Comparison of ENCODE assay signal across 1 cellular context in genomic region chr22:37254867-37255233, GRCh38.
A peak's percentile ranks its signal among the peaks of the same experiment; 100 is the strongest.
TF ChIP-seq lines count a peak whose summit lies in the region.

No MANE protein-coding gene starts in this region.

TF ChIP-seq in endothelial cell of umbilical vein, 7 proteins besides CTCF, POLR2A, EP300 and RAD21:
- TF ChIP-seq MYC (IDR thresholded peaks at IDR 0.05; ENCODE audit: low read depth, low read length) (no peak), FOS (IDR thresholded peaks at IDR 0.05; ENCODE audit: borderline replicate concordance, insufficient read depth, low read length) (peak; percentile 77), JUN (IDR thresholded peaks at IDR 0.05; ENCODE audit: borderline replicate concordance, insufficient read depth, insufficient read length, low read depth) (peak; percentile 88)
